Comparison of ENCODE assay signal across 35 cellular contexts in genomic region chr4:71181332-71181731, GRCh38.
"Had no signal": no experiment of that assay in that cellular context is flagged by ENCODE, and none has a peak within 500 bp of the region (broad histone marks: within the 10 kb centered on the region; RNA-seq: fewer than 3 reads in every experiment).

No MANE protein-coding gene starts in this region.

- H3K36me3 ChIP-seq: MG63 had no signal

- DNase-seq: Karpas-422, Kasumi-1, MG63, MM.1S, MV-4-11, NCI-H1048, NCI-H1092, NCI-H1092 treated with DMSO at 0.1 percent for 48 hours, NCI-H1105, NCI-H1105 treated with DMSO at 0.1 percent for 48 hours, NCI-H1417, NCI-H1417 treated with DMSO at 0.1 percent for 48 hours, NCI-H1436, NCI-H1436 treated with DMSO at 0.1 percent for 48 hours, NCI-H146, NCI-H1694, NCI-H1694 treated with DMSO at 0.1 percent for 48 hours, NCI-H187, NCI-H187 treated with DMSO at 0.1 percent for 48 hours, NCI-H1930, NCI-H2029, NCI-H2029 treated with DMSO at 0.1 percent for 48 hours, NCI-H2081 treated with DMSO at 0.1 percent for 48 hours, NCI-H2107, NCI-H2171, NCI-H2171 treated with DMSO at 0.1 percent for 48 hours, NCI-H2227 treated with DMSO at 0.1 percent for 48 hours, NCI-H226, NCI-H345, NCI-H446, NCI-H446 treated with DMSO at 0.1 percent for 48 hours, NCI-H510A, NCI-H510A treated with DMSO at 0.1 percent for 48 hours, NCI-H524, NCI-H524 treated with DMSO at 0.1 percent for 48 hours had no signal

- H3K27me3 ChIP-seq: MG63 had no signal

- H3K9me3 ChIP-seq: MG63 had no signal

- H3K4me3 ChIP-seq: MG63 had no signal
